ENCODE assay signal across 15 cellular contexts in genomic region chr17:3952186-3952585, GRCh38. TPM values are rescaled to one million over a fixed set of nuclear protein-coding genes. Genes with fewer than 3 reads are reported as not detected.
DNase-seq lines count a peak whose midpoint lies in the region; ATAC-seq and TF ChIP-seq lines count a peak whose summit lies in the region.
"Had no signal": no experiment of that assay in that cellular context is flagged by ENCODE, and none has a peak within 500 bp of the region (broad histone marks: within the 10 kb centered on the region; RNA-seq: fewer than 3 reads in every experiment).

No MANE protein-coding gene starts in this region.

- DNase-seq in activated naive CD8-positive, alpha-beta T cell treated with anti-CD3 and anti-CD28 coated beads for 36 hours: no peak
- DNase-seq in T-helper 17 cell (no peak), neural progenitor cell (ENCODE audit: low spot score) (no peak), Ammon's horn (ENCODE audit: low spot score) (no peak), MM.1S (no peak)
- no peak for DNase-seq in activated T-helper 1 cell treated with anti-CD3 and anti-CD28 coated beads, Interleukin-12 subunit alpha, Interleukin-12 subunit beta, Interleukin-2, Interleukin-4 antibody, amounts not matched to agents 30 ng/mL and 10 ng/mL and 1 ng/mL, durations not matched to agents 14 hours and 24 hours and 36 hours (ENCODE audit: low spot score)
- DNase-seq: ACHN; Caco-2; CD4-positive, alpha-beta T cell; GM23248 had no signal

- H3K4me3 ChIP-seq in neural progenitor cell (no peak overlapping the region), MM.1S (ENCODE audit: low read length) (no peak overlapping the region)
- H3K4me3 ChIP-seq: GM23248, HAP-1 had no signal

- H3K36me3 ChIP-seq in neural progenitor cell: no peaks in the 10 kb centered on the region
- H3K36me3 ChIP-seq in MM.1S (replicated peaks; ENCODE audit: insufficient read depth, low read length): peaks cover 13% of the 10 kb centered on the region
- H3K36me3 ChIP-seq: HAP-1 had no signal

- TF ChIP-seq CTCF in neural progenitor cell (IDR thresholded peaks at IDR 0.05) (no peak), MM.1S (IDR thresholded peaks at IDR 0.05; ENCODE audit: low read length) (no peak)

- no peak for ATAC-seq in T-helper 17 cell
- ATAC-seq: HepG2 had no signal

- H3K27ac ChIP-seq in neural progenitor cell: no peak overlapping the region
- H3K27ac ChIP-seq in MM.1S (ENCODE audit: low read length): no peak overlapping the region
- H3K27ac ChIP-seq: C4-2B, GM23248 had no signal

- H3K27me3 ChIP-seq in neural progenitor cell (no peaks in the 10 kb centered on the region), MM.1S (replicated peaks; ENCODE audit: insufficient read depth, low read length) (no peaks in the 10 kb centered on the region)

- H3K4me2 ChIP-seq in neural progenitor cell: no peak overlapping the region
- H3K4me2 ChIP-seq in MM.1S (ENCODE audit: low read depth, low read length): no peak overlapping the region

- peaks cover 12% of the 10 kb centered on the region for H3K4me1 Mint-ChIP-seq in activated naive CD8-positive, alpha-beta T cell (ENCODE audit: low read depth)
- H3K4me1 Mint-ChIP-seq in activated naive CD8-positive, alpha-beta T cell treated with anti-CD3 and anti-CD28 coated beads for 36 hours: peaks cover 12% of the 10 kb centered on the region
- H3K4me1 Mint-ChIP-seq in T-helper 17 cell: peaks cover 9% of the 10 kb centered on the region
- H3K4me1 Mint-ChIP-seq in activated T-helper 1 cell treated with anti-CD3 and anti-CD28 coated beads, Interleukin-12 subunit alpha, Interleukin-12 subunit beta, Interleukin-2, Interleukin-4 antibody, amounts not matched to agents 30 ng/mL and 10 ng/mL and 1 ng/mL, durations not matched to agents 14 hours and 24 hours and 36 hours (ENCODE audit: low read depth): peaks cover 6% of the 10 kb centered on the region
- H3K4me1 Mint-ChIP-seq in neural progenitor cell: peaks cover 13% of the 10 kb centered on the region

- H3K27ac Mint-ChIP-seq in activated naive CD8-positive, alpha-beta T cell: peak overlapping the region; percentile 66
- H3K27ac Mint-ChIP-seq in activated naive CD8-positive, alpha-beta T cell treated with anti-CD3 and anti-CD28 coated beads for 36 hours: no peak overlapping the region
- H3K27ac Mint-ChIP-seq in T-helper 17 cell (no peak overlapping the region), neural progenitor cell (no peak overlapping the region)
- H3K27ac Mint-ChIP-seq in activated T-helper 1 cell treated with anti-CD3 and anti-CD28 coated beads, Interleukin-12 subunit alpha, Interleukin-12 subunit beta, Interleukin-2, Interleukin-4 antibody, amounts not matched to agents 30 ng/mL and 10 ng/mL and 1 ng/mL, durations not matched to agents 14 hours and 24 hours and 36 hours: peak overlapping the region; percentile 34

- no peaks in the 10 kb centered on the region for H3F3A ChIP-seq in neural progenitor cell (ENCODE audit: low read depth)
- H3F3A ChIP-seq in MM.1S (ENCODE audit: insufficient read depth, low read length): peaks cover 6% of the 10 kb centered on the region; the same call in 1 of the 2 replicates

- no peak overlapping the region for H3K9ac ChIP-seq in neural progenitor cell
- no peak overlapping the region for H3K9ac ChIP-seq in MM.1S (ENCODE audit: low read length)
- H3K9ac ChIP-seq: GM23248 had no signal

- H3K36me3 Mint-ChIP-seq in activated naive CD8-positive, alpha-beta T cell: no peaks in the 10 kb centered on the region
- H3K36me3 Mint-ChIP-seq in activated naive CD8-positive, alpha-beta T cell treated with anti-CD3 and anti-CD28 coated beads for 36 hours: peaks cover 1% of the 10 kb centered on the region
- no peaks in the 10 kb centered on the region for H3K36me3 Mint-ChIP-seq in T-helper 17 cell (ENCODE audit: low read depth)
- peaks cover 12% of the 10 kb centered on the region for H3K36me3 Mint-ChIP-seq in activated T-helper 1 cell treated with anti-CD3 and anti-CD28 coated beads, Interleukin-12 subunit alpha, Interleukin-12 subunit beta, Interleukin-2, Interleukin-4 antibody, amounts not matched to agents 30 ng/mL and 10 ng/mL and 1 ng/mL, durations not matched to agents 14 hours and 24 hours and 36 hours (ENCODE audit: low read depth)
- H3K36me3 Mint-ChIP-seq in neural progenitor cell: no peaks in the 10 kb centered on the region

- H4K20me1 ChIP-seq in neural progenitor cell (ENCODE audit: low read depth) (no peaks in the 10 kb centered on the region), MM.1S (ENCODE audit: insufficient read depth, low read length) (0 out of 2 replicates have a peak, but pooled peaks cover 3% of the 10 kb centered on the region)

- H2AFZ ChIP-seq in neural progenitor cell (replicated peaks) (no peak overlapping the region), MM.1S (ENCODE audit: low read length) (no peak overlapping the region)
- H2AFZ ChIP-seq: GM23248 had no signal

- H3K79me2 ChIP-seq in neural progenitor cell (ENCODE audit: low read depth) (no peaks in the 10 kb centered on the region), MM.1S (ENCODE audit: low read length) (peaks cover 56% of the 10 kb centered on the region)

- H3K27me3 Mint-ChIP-seq in activated naive CD8-positive, alpha-beta T cell: no peaks in the 10 kb centered on the region
- H3K27me3 Mint-ChIP-seq in activated naive CD8-positive, alpha-beta T cell treated with anti-CD3 and anti-CD28 coated beads for 36 hours: no peaks in the 10 kb centered on the region
- H3K27me3 Mint-ChIP-seq in T-helper 17 cell: no peaks in the 10 kb centered on the region
- no peaks in the 10 kb centered on the region for H3K27me3 Mint-ChIP-seq in activated T-helper 1 cell treated with anti-CD3 and anti-CD28 coated beads, Interleukin-12 subunit alpha, Interleukin-12 subunit beta, Interleukin-2, Interleukin-4 antibody, amounts not matched to agents 30 ng/mL and 10 ng/mL and 1 ng/mL, durations not matched to agents 14 hours and 24 hours and 36 hours (ENCODE audit: insufficient read depth)
- peaks cover 6% of the 10 kb centered on the region for H3K27me3 Mint-ChIP-seq in neural progenitor cell (ENCODE audit: insufficient read depth, low read depth)
- H3K27me3 Mint-ChIP-seq: CD4-positive, alpha-beta T cell had no signal

- H3K9me3 Mint-ChIP-seq in activated naive CD8-positive, alpha-beta T cell (ENCODE audit: low read depth): no peaks in the 10 kb centered on the region
- no peaks in the 10 kb centered on the region for H3K9me3 Mint-ChIP-seq in activated naive CD8-positive, alpha-beta T cell treated with anti-CD3 and anti-CD28 coated beads for 36 hours
- H3K9me3 Mint-ChIP-seq in activated T-helper 1 cell treated with anti-CD3 and anti-CD28 coated beads, Interleukin-12 subunit alpha, Interleukin-12 subunit beta, Interleukin-2, Interleukin-4 antibody, amounts not matched to agents 30 ng/mL and 10 ng/mL and 1 ng/mL, durations not matched to agents 14 hours and 24 hours and 36 hours: no peaks in the 10 kb centered on the region
- H3K9me3 Mint-ChIP-seq in neural progenitor cell: no peaks in the 10 kb centered on the region
- H3K9me3 Mint-ChIP-seq: CD4-positive, alpha-beta T cell had no signal

- no peaks in the 10 kb centered on the region for H3K9me2 ChIP-seq in MM.1S (replicated peaks; ENCODE audit: insufficient read depth, low read length)

- H3K4me1 ChIP-seq in neural progenitor cell: peaks cover 6% of the 10 kb centered on the region
- no peaks in the 10 kb centered on the region for H3K4me1 ChIP-seq in MM.1S (ENCODE audit: low read length)
- H3K4me1 ChIP-seq: Caco-2, HAP-1 had no signal

- no peak overlapping the region for H3K4me3 Mint-ChIP-seq in activated naive CD8-positive, alpha-beta T cell
- H3K4me3 Mint-ChIP-seq in activated naive CD8-positive, alpha-beta T cell treated with anti-CD3 and anti-CD28 coated beads for 36 hours: no peak overlapping the region
- H3K4me3 Mint-ChIP-seq in T-helper 17 cell (peak overlapping the region; percentile 47), neural progenitor cell (peak overlapping the region; percentile 64)
- H3K4me3 Mint-ChIP-seq in activated T-helper 1 cell treated with anti-CD3 and anti-CD28 coated beads, Interleukin-12 subunit alpha, Interleukin-12 subunit beta, Interleukin-2, Interleukin-4 antibody, amounts not matched to agents 30 ng/mL and 10 ng/mL and 1 ng/mL, durations not matched to agents 14 hours and 24 hours and 36 hours: no peak overlapping the region
- H3K4me3 Mint-ChIP-seq: CD4-positive, alpha-beta T cell had no signal

- no peaks in the 10 kb centered on the region for H3K9me3 ChIP-seq in T-helper 17 cell (ENCODE audit: control insufficient read depth, low read length, poor library complexity, severe bottlenecking)
- H3K9me3 ChIP-seq in neural progenitor cell (ENCODE audit: low read depth): no peaks in the 10 kb centered on the region
- no peaks in the 10 kb centered on the region for H3K9me3 ChIP-seq in MM.1S (replicated peaks; ENCODE audit: insufficient read depth, low read length)
- H3K9me3 ChIP-seq: Caco-2, HAP-1 had no signal

- intact Hi-C loops in activated T-helper 1 cell treated with anti-CD3 and anti-CD28 coated beads, Interleukin-12 subunit alpha, Interleukin-12 subunit beta, Interleukin-2, Interleukin-4 antibody, amounts not matched to agents 30 ng/mL and 10 ng/mL and 1 ng/mL, durations not matched to agents 14 hours and 24 hours and 36 hours (cut with micrococcal nuclease): no loop called here

RNA-seq across cellular contexts. Expression of gene ATP2A3, which starts 12.1 kb away (rescaled TPM):
- 10 to 100 TPM; 85.7 to 89.9 TPM for total RNA-seq in activated naive CD8-positive, alpha-beta T cell treated with anti-CD3 and anti-CD28 coated beads for 36 hours
- total RNA-seq in T-helper 17 cell: 100 to 1,000 TPM; 279 to 298 TPM
- 107 and 111 TPM in 2 replicates for total RNA-seq in activated T-helper 1 cell treated with anti-CD3 and anti-CD28 coated beads, Interleukin-12 subunit alpha, Interleukin-12 subunit beta, Interleukin-2, Interleukin-4 antibody, amounts not matched to agents 30 ng/mL and 10 ng/mL and 1 ng/mL, durations not matched to agents 14 hours and 24 hours and 36 hours
- total RNA-seq in neural progenitor cell (ENCODE audit: low replicate concordance): 0.65 and 2.8 TPM in 2 replicates
- total RNA-seq: HepG2 had no signal

RNA-seq across cellular contexts. Expression of gene P2RX1, which starts 35.9 kb away (rescaled TPM):
- under 1 TPM; 0.45 to 0.54 TPM for total RNA-seq in activated naive CD8-positive, alpha-beta T cell treated with anti-CD3 and anti-CD28 coated beads for 36 hours
- total RNA-seq in T-helper 17 cell (10 to 100 TPM in 1 of 2 donors, 1 to 10 TPM in 1; 4.2 to 15.0 TPM), neural progenitor cell (ENCODE audit: low replicate concordance) (not detected in 2 replicates)
- total RNA-seq in activated T-helper 1 cell treated with anti-CD3 and anti-CD28 coated beads, Interleukin-12 subunit alpha, Interleukin-12 subunit beta, Interleukin-2, Interleukin-4 antibody, amounts not matched to agents 30 ng/mL and 10 ng/mL and 1 ng/mL, durations not matched to agents 14 hours and 24 hours and 36 hours: 0.13 and 0.34 TPM in 2 replicates
- total RNA-seq: GM23248, H4 had no signal

RNA-seq across cellular contexts. Expression of gene CAMKK1, which starts 59.3 kb away (rescaled TPM):
- 1 to 10 TPM; 4.8 to 5.0 TPM for total RNA-seq in activated naive CD8-positive, alpha-beta T cell treated with anti-CD3 and anti-CD28 coated beads for 36 hours
- total RNA-seq in T-helper 17 cell: 1 to 10 TPM; 5.8 to 5.9 TPM
- total RNA-seq in activated T-helper 1 cell treated with anti-CD3 and anti-CD28 coated beads, Interleukin-12 subunit alpha, Interleukin-12 subunit beta, Interleukin-2, Interleukin-4 antibody, amounts not matched to agents 30 ng/mL and 10 ng/mL and 1 ng/mL, durations not matched to agents 14 hours and 24 hours and 36 hours: 6.1 and 7.8 TPM in 2 replicates
- 2.9 and 6.4 TPM in 2 replicates for total RNA-seq in neural progenitor cell (ENCODE audit: low replicate concordance)

Comparison
In these comparisons a context has a peak if more than half of its experiments do, and no peak if none do; other contexts are left out.
1. H3K27ac Mint-ChIP-seq: peak in activated naive CD8-positive, alpha-beta T cell (single experiment) and activated T-helper 1 cell treated with anti-CD3 and anti-CD28 coated beads, Interleukin-12 subunit alpha, Interleukin-12 subunit beta, Interleukin-2, Interleukin-4 antibody, amounts not matched to agents 30 ng/mL and 10 ng/mL and 1 ng/mL, durations not matched to agents 14 hours and 24 hours and 36 hours (single experiment); none in activated naive CD8-positive, alpha-beta T cell treated with anti-CD3 and anti-CD28 coated beads for 36 hours (single experiment), T-helper 17 cell (single experiment) and neural progenitor cell (single experiment).
2. H3K4me3 Mint-ChIP-seq: peak in T-helper 17 cell (single experiment) and neural progenitor cell (single experiment); none in activated naive CD8-positive, alpha-beta T cell (single experiment), activated naive CD8-positive, alpha-beta T cell treated with anti-CD3 and anti-CD28 coated beads for 36 hours (single experiment) and activated T-helper 1 cell treated with anti-CD3 and anti-CD28 coated beads, Interleukin-12 subunit alpha, Interleukin-12 subunit beta, Interleukin-2, Interleukin-4 antibody, amounts not matched to agents 30 ng/mL and 10 ng/mL and 1 ng/mL, durations not matched to agents 14 hours and 24 hours and 36 hours (single experiment).
3. RNA of gene ATP2A3, which starts 12.1 kb away (total RNA-seq): 279 to 298 TPM in T-helper 17 cell, 107 to 111 TPM in activated T-helper 1 cell treated with anti-CD3 and anti-CD28 coated beads, Interleukin-12 subunit alpha, Interleukin-12 subunit beta, Interleukin-2, Interleukin-4 antibody, amounts not matched to agents 30 ng/mL and 10 ng/mL and 1 ng/mL, durations not matched to agents 14 hours and 24 hours and 36 hours and 85.7 to 89.9 TPM in activated naive CD8-positive, alpha-beta T cell treated with anti-CD3 and anti-CD28 coated beads for 36 hours; 0.65 to 2.8 TPM in neural progenitor cell; every median in the first group is over 10 times any median in the second.